Comparison of ENCODE assay signal across 15 cellular contexts in the genomic region with DNA sequence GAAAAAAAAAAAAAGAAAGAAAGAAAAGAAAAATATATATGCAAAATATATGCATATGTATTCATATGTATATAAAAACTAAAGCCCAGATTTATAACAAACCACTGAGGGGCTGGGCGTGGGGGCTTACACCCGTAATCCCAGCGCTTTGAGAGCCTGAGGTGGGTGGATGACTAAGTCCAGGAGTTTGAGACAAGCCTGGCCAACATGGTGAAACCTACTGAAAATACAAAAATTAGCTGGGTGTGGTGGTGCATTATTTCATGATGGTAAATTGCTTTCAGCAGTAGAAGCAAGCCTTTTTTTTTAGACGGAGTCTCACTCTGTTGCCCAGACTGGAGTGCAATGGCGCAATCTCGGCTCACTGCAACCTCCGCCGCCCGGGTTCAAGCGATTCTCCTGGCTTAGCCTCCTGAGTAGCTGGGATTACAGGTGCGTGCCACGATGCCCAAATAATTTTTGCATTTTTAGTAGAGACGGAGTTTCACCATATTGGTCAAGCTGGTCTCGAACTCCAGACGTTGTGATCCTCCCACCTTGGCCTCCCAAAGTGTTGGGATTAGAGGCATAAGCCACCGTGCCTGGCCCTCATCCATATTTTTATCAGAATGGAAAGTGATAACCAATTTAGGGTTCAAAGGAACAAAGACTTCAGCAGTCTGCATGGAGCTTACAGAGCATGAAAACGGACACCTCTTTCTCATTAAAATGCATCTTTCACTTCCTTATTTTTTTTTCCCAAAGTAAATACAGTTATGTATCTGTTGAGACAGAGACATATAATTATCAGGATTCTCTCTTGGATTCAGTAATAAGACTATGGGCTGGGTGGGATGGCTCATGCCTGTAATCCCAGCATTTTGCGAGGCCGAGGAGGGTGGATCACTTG. TPM values are rescaled to one million over a fixed set of nuclear protein-coding genes. Genes with fewer than 3 reads are reported as not detected.
DNase-seq lines count a peak whose midpoint lies in the region; ATAC-seq, FAIRE-seq and TF ChIP-seq lines count a peak whose summit lies in the region.
"Had no signal": no experiment of that assay in that cellular context is flagged by ENCODE, and none has a peak within 500 bp of the region (broad histone marks: within the 10 kb centered on the region; RNA-seq: fewer than 3 reads in every experiment).

No MANE protein-coding gene starts in this region.

- intact Hi-C loops in sciatic nerve (cut with DNase I) (no loop called here), Calu3 (cut with micrococcal nuclease; ENCODE audit: unreplicated experiment) (no loop called here)

- POLR2A ChIA-PET in GM10248 (lab: Yijun Ruan, JAX), result no interaction called here

- H3K4me3 Mint-ChIP-seq in Calu3 (ENCODE audit: low read depth, unreplicated experiment), result no peak overlapping the region
- H3K4me3 Mint-ChIP-seq: T-helper 1 cell treated with Interleukin-12 subunit alpha and Interleukin-12 subunit beta and Interleukin-4 antibody, amounts not matched to agents 30 μg/mL and 1 μg/mL, for 36 hours had no signal

- FAIRE-seq in HTR-8/SVneo (lab: Jason Lieb, UNC), result no peak
- FAIRE-seq: astrocyte had no signal

- H3K9me3 Mint-ChIP-seq in Calu3 (ENCODE audit: low read depth, unreplicated experiment), result no peaks in the 10 kb centered on the region
- H3K9me3 Mint-ChIP-seq: T-helper 1 cell treated with Interleukin-12 subunit alpha and Interleukin-12 subunit beta and Interleukin-4 antibody, amounts not matched to agents 30 μg/mL and 1 μg/mL, for 36 hours had no signal

- H3K27me3 Mint-ChIP-seq in Calu3 (ENCODE audit: unreplicated experiment), result no peaks in the 10 kb centered on the region

- ATAC-seq in GM19395 (IDR thresholded peaks at IDR 0.05; ENCODE audit: unreplicated experiment) (peak; percentile 83), HG02870 (IDR thresholded peaks at IDR 0.05; ENCODE audit: unreplicated experiment) (peak; percentile 65), HG03575 (IDR thresholded peaks at IDR 0.05; ENCODE audit: extremely low read depth, insufficient number of reproducible peaks, low FRiP score, unreplicated experiment) (peak; percentile 53), sciatic nerve (no peak)

- BruUV-seq in Calu3 (replicated peaks; lab: Mats Ljungman, UMichigan), result no TSS peak

- no peaks in the 10 kb centered on the region for H3K4me1 Mint-ChIP-seq in Calu3 (ENCODE audit: low read depth, unreplicated experiment)

- DNase-seq in GM10248 (ENCODE audit: extremely low spot score) (peak; percentile 48), sciatic nerve (ENCODE audit: low spot score) (no peak), Calu3 (no peak), HTR-8/SVneo (ENCODE audit: insufficient read length, low spot score) (no peak), SK-N-DZ (ENCODE audit: low spot score) (no peak)
- DNase-seq: activated CD8-positive, alpha-beta memory T cell treated with anti-CD3 and anti-CD28 coated beads, Interleukin-2, amount 50 U/mL, for 4 hours; H7; mesendoderm; NCI-H526 treated with DMSO at 0.1 percent for 48 hours; transverse colon had no signal

- TF ChIP-seq CTCF in GM10248 (IDR thresholded peaks at IDR 0.05; ENCODE audit: control extremely low read depth, extremely low read depth, low read depth, missing control alignments), result no peak
- TF ChIP-seq CTCF in Calu3 (IDR thresholded peaks at IDR 0.05; ENCODE audit: unreplicated experiment), result no peak

- CTCF ChIA-PET in GM10248 (lab: Yijun Ruan, JAX), result interaction anchor here (0.8 to 1.6 kb wide), 4 partner anchors 10 to 223 kb away, joined by 3 read pairs; no protein-coding TSS in a partner anchor
- CTCF ChIA-PET in Calu3 (lab: Charles Lee), result interaction anchor here (0.6 to 0.7 kb wide), 2 partner anchors 29 to 267 kb away, joined by 3 to 4 read pairs; no protein-coding TSS in a partner anchor

- H3K36me3 Mint-ChIP-seq in Calu3 (ENCODE audit: insufficient read depth, unreplicated experiment), result no peaks in the 10 kb centered on the region

- no peak overlapping the region for H3K27ac Mint-ChIP-seq in Calu3 (ENCODE audit: unreplicated experiment)
- H3K27ac Mint-ChIP-seq: T-helper 1 cell treated with Interleukin-12 subunit alpha and Interleukin-12 subunit beta and Interleukin-4 antibody, amounts not matched to agents 30 μg/mL and 1 μg/mL, for 36 hours had no signal

RNA-seq across cellular contexts. Expression of a gene that starts 27.7 kb away (rescaled TPM):
- total RNA-seq in sciatic nerve (34.3 TPM), Calu3 (2022) (13.3 and 13.4 TPM in 2 replicates)
- polyA plus RNA-seq in SK-N-DZ (2014; cell fraction: cytosol; rRNA removed), result 8.5 and 11.0 TPM in 2 replicates
- polyA plus RNA-seq in SK-N-DZ (2014; cell fraction: nucleus; rRNA removed), result 7.9 and 9.9 TPM in 2 replicates

RNA-seq across cellular contexts. Expression of a gene that starts 34.8 kb away (rescaled TPM):
- total RNA-seq in sciatic nerve (38.9 TPM), Calu3 (2022) (63.0 and 68.7 TPM in 2 replicates)
- polyA plus RNA-seq in SK-N-DZ (2014; cell fraction: cytosol; rRNA removed), result 84.2 and 85.1 TPM in 2 replicates
- 69.0 and 70.7 TPM in 2 replicates for polyA plus RNA-seq in SK-N-DZ (2014; cell fraction: nucleus; rRNA removed)
